In the genomic region with DNA sequence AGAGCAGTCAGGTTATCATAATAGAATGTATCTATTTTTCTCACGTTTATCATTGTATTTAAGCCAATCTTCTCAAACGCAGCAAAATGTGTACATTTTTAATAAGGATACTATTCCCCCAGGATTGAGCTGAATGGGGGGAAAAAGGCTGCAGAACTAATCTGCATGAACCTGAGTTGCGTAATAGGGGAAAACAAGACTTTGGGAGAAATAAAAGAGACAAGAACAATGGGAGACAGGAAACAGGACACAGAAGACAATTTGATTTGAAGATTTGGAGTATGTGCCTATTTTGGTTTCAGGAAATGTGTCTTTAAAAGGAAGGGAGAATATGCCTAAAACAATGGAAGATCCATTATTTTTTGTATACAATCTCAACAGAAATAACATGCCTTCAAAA, we compare ENCODE assay signal across 29 cellular contexts.
"Had no signal": no experiment of that assay in that cellular context is flagged by ENCODE, and none has a peak within 500 bp of the region (broad histone marks: within the 10 kb centered on the region; RNA-seq: fewer than 3 reads in every experiment).

No MANE protein-coding gene starts in this region.

- H3K9me3 ChIP-seq: breast epithelium, gastroesophageal sphincter, mucosa of descending colon, neutrophil, thyroid gland, upper lobe of left lung, vagina had no signal

- DNase-seq: activated B cell treated with CpG ODN at 0.5 μM for 24 hours; activated CD8-positive, alpha-beta memory T cell treated with anti-CD3 and anti-CD28 coated beads, Interleukin-2, amount 10 ng/mL, durations not matched to agents 7 days and 5 days; activated CD8-positive, alpha-beta T cell treated with anti-CD3 and anti-CD28 coated beads, Interleukin-2, amount 10 ng/mL, durations not matched to agents 7 days and 5 days; activated naive CD4-positive, alpha-beta T cell; activated T-cell treated with anti-CD3 and anti-CD28 coated beads, Interleukin-2, amount 50 U/mL, for 48 hours; effector CD4-positive, alpha-beta T cell; erythroblast; head of caudate nucleus; kidney glomerular epithelial cell; mucosa of descending colon; stimulated activated CD4-positive, alpha-beta T cell treated with anti-CD3 and anti-CD28 coated beads, Interleukin-4, amount 100 ng/mL, for 24 hours; stimulated activated naive CD8-positive, alpha-beta T cell treated with anti-CD3 and anti-CD28 coated beads, Interleukin-15, amount 100 ng/mL, for 72 hours; T-helper 17 cell; T1000; thyroid gland; upper lobe of left lung had no signal

- H3K27me3 Mint-ChIP-seq: activated B cell treated with CpG ODN at 0.5 μM for 24 hours; central memory CD8-positive, alpha-beta T cell; dendritic cell treated with granulocyte-macrophage colony-stimulating factor and Interleukin-4, amounts not matched to agents 40 ng/mL and 50 ng/mL, for 4 days had no signal

- H3K36me3 ChIP-seq: breast epithelium, gastroesophageal sphincter, neutrophil, thyroid gland, upper lobe of left lung, vagina had no signal

- H3K4me1 Mint-ChIP-seq: activated B cell treated with CpG ODN at 0.5 μM for 24 hours; activated CD8-positive, alpha-beta memory T cell treated with anti-CD3 and anti-CD28 coated beads, Interleukin-2, amount 10 ng/mL, durations not matched to agents 7 days and 5 days; central memory CD8-positive, alpha-beta T cell; stimulated activated effector memory CD8-positive, alpha-beta T cell treated with anti-CD3 and anti-CD28 coated beads, Interleukin-12 subunit alpha, Interleukin-12 subunit beta, amount 100 ng/mL, for 72 hours; stimulated activated naive CD8-positive, alpha-beta T cell treated with anti-CD3 and anti-CD28 coated beads, Interleukin-15, amount 100 ng/mL, for 72 hours; T-helper 17 cell had no signal

- H3K4me1 ChIP-seq: breast epithelium, gastroesophageal sphincter, thyroid gland, vagina had no signal

- H3K36me3 Mint-ChIP-seq: activated CD8-positive, alpha-beta memory T cell treated with anti-CD3 and anti-CD28 coated beads, Interleukin-2, amount 10 ng/mL, durations not matched to agents 7 days and 5 days; activated naive CD4-positive, alpha-beta T cell treated with anti-CD3 and anti-CD28 coated beads, Interleukin-2, amount 50 U/mL, for 72 hours; natural killer cell treated with Interleukin-12 subunit alpha and Interleukin-12 subunit beta and Interleukin-15 and Interleukin-18, amount 100 ng/mL, for 72 hours; stimulated activated effector memory CD8-positive, alpha-beta T cell treated with anti-CD3 and anti-CD28 coated beads, Interleukin-12 subunit alpha, Interleukin-12 subunit beta, amount 100 ng/mL, for 72 hours had no signal

- H3K4me3 Mint-ChIP-seq: activated B cell treated with CpG ODN at 0.5 μM for 24 hours; activated CD8-positive, alpha-beta memory T cell treated with anti-CD3 and anti-CD28 coated beads, Interleukin-2, amount 10 ng/mL, durations not matched to agents 7 days and 5 days; activated CD8-positive, alpha-beta T cell treated with anti-CD3 and anti-CD28 coated beads, Interleukin-2, amount 10 ng/mL, durations not matched to agents 7 days and 5 days; central memory CD8-positive, alpha-beta T cell; dendritic cell treated with granulocyte-macrophage colony-stimulating factor and Interleukin-4, amounts not matched to agents 40 ng/mL and 50 ng/mL, for 4 days; natural killer cell treated with Interleukin-12 subunit alpha and Interleukin-12 subunit beta and Interleukin-15 and Interleukin-18, amount 100 ng/mL, for 72 hours; stimulated activated effector memory CD8-positive, alpha-beta T cell treated with anti-CD3 and anti-CD28 coated beads, Interleukin-12 subunit alpha, Interleukin-12 subunit beta, amount 100 ng/mL, for 72 hours; stimulated activated naive CD8-positive, alpha-beta T cell treated with anti-CD3 and anti-CD28 coated beads, Interleukin-15, amount 100 ng/mL, for 72 hours; T-helper 17 cell had no signal

- H3K27me3 ChIP-seq: breast epithelium, gastroesophageal sphincter, neutrophil, thyroid gland, upper lobe of left lung, vagina had no signal

- H3K27ac ChIP-seq: breast epithelium, gastroesophageal sphincter, neutrophil, skin epidermis, thyroid gland, vagina had no signal

- H3K27ac Mint-ChIP-seq: activated B cell treated with CpG ODN at 0.5 μM for 24 hours; activated CD8-positive, alpha-beta memory T cell treated with anti-CD3 and anti-CD28 coated beads, Interleukin-2, amount 10 ng/mL, durations not matched to agents 7 days and 5 days; activated CD8-positive, alpha-beta T cell treated with anti-CD3 and anti-CD28 coated beads, Interleukin-2, amount 10 ng/mL, durations not matched to agents 7 days and 5 days; activated naive CD4-positive, alpha-beta T cell treated with anti-CD3 and anti-CD28 coated beads, Interleukin-2, amount 50 U/mL, for 72 hours; dendritic cell treated with granulocyte-macrophage colony-stimulating factor and Interleukin-4, amounts not matched to agents 40 ng/mL and 50 ng/mL, for 4 days; natural killer cell treated with Interleukin-12 subunit alpha and Interleukin-12 subunit beta and Interleukin-15 and Interleukin-18, amount 100 ng/mL, for 72 hours; stimulated activated effector memory CD8-positive, alpha-beta T cell treated with anti-CD3 and anti-CD28 coated beads, Interleukin-12 subunit alpha, Interleukin-12 subunit beta, amount 100 ng/mL, for 72 hours; stimulated activated naive CD8-positive, alpha-beta T cell treated with anti-CD3 and anti-CD28 coated beads, Interleukin-15, amount 100 ng/mL, for 72 hours; T-helper 17 cell had no signal

- H3K4me3 ChIP-seq: breast epithelium, gastroesophageal sphincter, lung, mucosa of descending colon, skin epidermis, thyroid gland, upper lobe of left lung, vagina had no signal

- ATAC-seq: activated CD8-positive, alpha-beta memory T cell treated with anti-CD3 and anti-CD28 coated beads, Interleukin-2, amount 10 ng/mL, durations not matched to agents 7 days and 5 days; activated CD8-positive, alpha-beta T cell treated with anti-CD3 and anti-CD28 coated beads, Interleukin-2, amount 10 ng/mL, durations not matched to agents 7 days and 5 days; activated naive CD4-positive, alpha-beta T cell treated with anti-CD3 and anti-CD28 coated beads, Interleukin-2, amount 50 U/mL, for 72 hours; gastroesophageal sphincter; left lobe of liver; mucosa of descending colon; natural killer cell treated with Interleukin-12 subunit alpha and Interleukin-12 subunit beta and Interleukin-15 and Interleukin-18, amount 100 ng/mL, for 72 hours; sciatic nerve; stimulated activated effector memory CD8-positive, alpha-beta T cell treated with anti-CD3 and anti-CD28 coated beads, Interleukin-12 subunit alpha, Interleukin-12 subunit beta, amount 100 ng/mL, for 72 hours; stimulated activated naive CD8-positive, alpha-beta T cell treated with anti-CD3 and anti-CD28 coated beads, Interleukin-15, amount 100 ng/mL, for 72 hours; T-helper 17 cell had no signal

- H3K9me3 Mint-ChIP-seq: activated B cell treated with CpG ODN at 0.5 μM for 24 hours; activated naive CD4-positive, alpha-beta T cell treated with anti-CD3 and anti-CD28 coated beads, Interleukin-2, amount 50 U/mL, for 72 hours; central memory CD8-positive, alpha-beta T cell; dendritic cell treated with granulocyte-macrophage colony-stimulating factor and Interleukin-4, amounts not matched to agents 40 ng/mL and 50 ng/mL, for 4 days; stimulated activated effector memory CD8-positive, alpha-beta T cell treated with anti-CD3 and anti-CD28 coated beads, Interleukin-12 subunit alpha, Interleukin-12 subunit beta, amount 100 ng/mL, for 72 hours; stimulated activated naive CD8-positive, alpha-beta T cell treated with anti-CD3 and anti-CD28 coated beads, Interleukin-15, amount 100 ng/mL, for 72 hours had no signal
